9 cellular contexts compared by ENCODE assay signal in the genomic region with DNA sequence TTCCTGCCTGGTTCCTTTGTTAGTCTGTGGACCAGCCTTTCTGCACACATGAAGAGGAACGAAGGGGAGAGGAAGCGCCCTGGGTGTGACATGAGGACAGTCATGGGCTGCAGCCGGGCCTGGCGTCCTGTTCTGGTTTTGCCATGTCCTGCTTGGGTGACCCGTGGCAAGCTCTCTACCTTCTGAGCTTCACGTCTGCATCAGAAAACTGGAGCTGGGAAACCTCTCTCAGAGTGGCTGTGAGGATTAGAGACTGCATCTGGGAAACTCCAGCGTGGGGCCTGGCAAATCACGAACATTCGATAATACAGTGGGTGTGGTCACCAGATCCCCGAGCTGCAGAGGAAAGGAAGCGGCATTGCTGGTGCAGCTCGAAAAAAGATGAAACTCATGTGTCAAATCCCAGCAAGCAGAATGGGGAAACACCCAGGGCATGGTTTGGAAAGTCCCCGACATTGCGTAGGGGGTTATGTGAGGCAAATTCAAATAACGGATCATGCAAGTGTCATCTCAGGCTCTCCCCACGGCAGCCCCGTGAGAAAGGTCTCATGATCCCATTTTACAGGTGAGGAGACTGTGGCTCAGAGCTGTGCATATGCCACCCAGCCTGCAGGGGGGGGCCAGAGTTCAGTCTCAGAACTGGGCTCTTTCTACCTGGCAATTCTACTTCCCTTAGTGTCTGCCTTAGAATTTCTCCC.
DNase-seq lines count a peak whose midpoint lies in the region; ATAC-seq and TF ChIP-seq lines count a peak whose summit lies in the region.
"Had no signal": no experiment of that assay in that cellular context is flagged by ENCODE, and none has a peak within 500 bp of the region (broad histone marks: within the 10 kb centered on the region; RNA-seq: fewer than 3 reads in every experiment).

No MANE protein-coding gene starts in this region.

- peak; percentile 66 for TF ChIP-seq CTCF in GM12873 (IDR thresholded peaks at IDR 0.05; ENCODE audit: insufficient read depth, low read depth, low read length, missing control alignments)

- intact Hi-C loops in left ventricle myocardium superior (cut with micrococcal nuclease), result no loop called here

- ATAC-seq in GM19452 (IDR thresholded peaks at IDR 0.05; ENCODE audit: unreplicated experiment), result peak; percentile 59
- no peak for ATAC-seq in left ventricle myocardium superior

- DNase-seq in NAMALWA (ENCODE audit: low spot score) (peak; percentile 14), germinal center (ENCODE audit: low spot score) (peak; percentile 31), GM03348 (ENCODE audit: low spot score) (no peak), D341Med (ENCODE audit: low spot score) (no peak), left ventricle myocardium superior (no peak)
- DNase-seq: erythroblast, NCI-H1694 treated with DMSO at 0.1 percent for 48 hours had no signal

Comparison
In these comparisons a context has a peak if more than half of its experiments do, and no peak if none do; other contexts are left out.
1. DNase-seq: peak in NAMALWA (single experiment) and germinal center (single experiment); none in GM03348 (single experiment), D341Med (single experiment) and left ventricle myocardium superior (single experiment).